ENCODE assay signal across 20 cellular contexts in genomic region chr12:12908252-12908651, GRCh38. TPM values are rescaled to one million over a fixed set of nuclear protein-coding genes. Genes with fewer than 3 reads are reported as not detected.
DNase-seq lines count a peak whose midpoint lies in the region; ATAC-seq and TF ChIP-seq lines count a peak whose summit lies in the region.
"Had no signal": no experiment of that assay in that cellular context is flagged by ENCODE, and none has a peak within 500 bp of the region (broad histone marks: within the 10 kb centered on the region; RNA-seq: fewer than 3 reads in every experiment).

No MANE protein-coding gene starts in this region.

- no peak overlapping the region for H3K4me2 ChIP-seq in neural progenitor cell
- H3K4me2 ChIP-seq: GM23338 had no signal

- no peak overlapping the region for H3K4me3 ChIP-seq in neural progenitor cell
- H3K4me3 ChIP-seq: GM23338 had no signal

- H2AFZ ChIP-seq in neural progenitor cell (replicated peaks): no peak overlapping the region
- H2AFZ ChIP-seq: GM23338 had no signal

- H3K9me3 ChIP-seq in neural progenitor cell (ENCODE audit: low read depth): no peaks in the 10 kb centered on the region
- H3K9me3 ChIP-seq: BE2C had no signal

- no peaks in the 10 kb centered on the region for H3F3A ChIP-seq in neural progenitor cell (ENCODE audit: low read depth)

- H3K4me3 Mint-ChIP-seq in HFFc6 (no peak overlapping the region), endothelial cell (ENCODE audit: unreplicated experiment) (no peak overlapping the region), neural progenitor cell (no peak overlapping the region)
- H3K4me3 Mint-ChIP-seq: CD8-positive, alpha-beta memory T cell; GM23338 had no signal

- H4K20me1 ChIP-seq in neural progenitor cell (ENCODE audit: low read depth): no peaks in the 10 kb centered on the region

- peaks cover 10% of the 10 kb centered on the region for H3K4me1 ChIP-seq in neural progenitor cell
- H3K4me1 ChIP-seq: BE2C had no signal

- H3K27me3 ChIP-seq in neural progenitor cell: no peaks in the 10 kb centered on the region

- ATAC-seq in GM21717 (IDR thresholded peaks at IDR 0.05; ENCODE audit: unreplicated experiment): no peak
- ATAC-seq: GM23338 had no signal

- H3K79me2 ChIP-seq in neural progenitor cell (ENCODE audit: low read depth): no peaks in the 10 kb centered on the region

- H3K27me3 Mint-ChIP-seq in HFFc6 (ENCODE audit: insufficient read depth): peaks cover 10% of the 10 kb centered on the region; the same call in 1 of the 2 replicates
- peaks cover 4% of the 10 kb centered on the region for H3K27me3 Mint-ChIP-seq in endothelial cell (ENCODE audit: unreplicated experiment)
- H3K27me3 Mint-ChIP-seq in neural progenitor cell (ENCODE audit: insufficient read depth, low read depth): peaks cover 3% of the 10 kb centered on the region

- H3K27ac Mint-ChIP-seq in HFFc6: peak overlapping the region; percentile 38; the same call in 1 of the 2 replicates
- peak overlapping the region; percentile 41 for H3K27ac Mint-ChIP-seq in endothelial cell (ENCODE audit: unreplicated experiment)
- peak overlapping the region; percentile 17 for H3K27ac Mint-ChIP-seq in neural progenitor cell
- H3K27ac Mint-ChIP-seq: CD8-positive, alpha-beta memory T cell; GM23338 had no signal

- H3K4me1 Mint-ChIP-seq in HFFc6 (ENCODE audit: low read depth) (peaks cover 54% of the 10 kb centered on the region), endothelial cell (ENCODE audit: unreplicated experiment) (peaks cover 59% of the 10 kb centered on the region), neural progenitor cell (peaks cover 34% of the 10 kb centered on the region)

- H3K36me3 ChIP-seq in neural progenitor cell: no peaks in the 10 kb centered on the region
- H3K36me3 ChIP-seq: BE2C had no signal

- H3K36me3 Mint-ChIP-seq in HFFc6 (ENCODE audit: low read depth) (peaks cover 60% of the 10 kb centered on the region), endothelial cell (ENCODE audit: low read depth, unreplicated experiment) (peaks cover 2% of the 10 kb centered on the region), neural progenitor cell (no peaks in the 10 kb centered on the region)
- H3K36me3 Mint-ChIP-seq: CD4-positive, CD25-positive, alpha-beta regulatory T cell; CD8-positive, alpha-beta memory T cell had no signal

- no peaks in the 10 kb centered on the region; the same call in 1 of the 2 replicates for H3K9me3 Mint-ChIP-seq in HFFc6
- H3K9me3 Mint-ChIP-seq in endothelial cell (ENCODE audit: unreplicated experiment): no peaks in the 10 kb centered on the region
- H3K9me3 Mint-ChIP-seq in neural progenitor cell: no peaks in the 10 kb centered on the region
- H3K9me3 Mint-ChIP-seq: GM23338 had no signal

- no peak overlapping the region for H3K9ac ChIP-seq in neural progenitor cell

- no peak for DNase-seq in HFFc6
- DNase-seq in endothelial cell (ENCODE audit: low spot score): no peak
- no peak for DNase-seq in neural progenitor cell (ENCODE audit: low spot score)
- no peak for DNase-seq in NCI-H2081 treated with DMSO at 0.1 percent for 48 hours (lab: John Stamatoyannopoulos, UW)
- DNase-seq in stimulated activated naive CD4-positive, alpha-beta T cell treated with Interleukin-2 at 50 U/mL for 16 hours (lab: John Stamatoyannopoulos, UW): no peak
- DNase-seq in NCI-H2227 (lab: John Stamatoyannopoulos, UW; ENCODE audit: unreplicated experiment): no peak
- DNase-seq: BE2C; C1 segment of cervical spinal cord; CD4-positive, CD25-positive, alpha-beta regulatory T cell; CD8-positive, alpha-beta memory T cell; COR-L47; DMS153; DMS79; GDM1; HCEC 1CT; IMR-90 had no signal

- no peak overlapping the region for H3K27ac ChIP-seq in neural progenitor cell

- TF ChIP-seq CTCF in HFFc6 (IDR thresholded peaks at IDR 0.05) (no peak), endothelial cell (IDR thresholded peaks at IDR 0.05; ENCODE audit: unreplicated experiment) (no peak), neural progenitor cell (IDR thresholded peaks at IDR 0.05) (no peak)

RNA-seq across cellular contexts. Expression of gene GPRC5A, which starts 16.9 kb away (rescaled TPM):
- total RNA-seq in HFFc6 (2021; fragmentation: NEBNext Ultra II Directional; extraction: Animal tissue kit (Norgen Biotek cat#: 25700)): 100 to 1,000 TPM; 206 to 371 (median 280) TPM
- total RNA-seq in endothelial cell (ENCODE audit: unreplicated experiment) (3.4 TPM), neural progenitor cell (ENCODE audit: low replicate concordance) (not detected in 2 replicates)
- total RNA-seq: CD8-positive, alpha-beta memory T cell had no signal

RNA-seq across cellular contexts. Expression of gene GPRC5D, which starts 43.7 kb away (rescaled TPM):
- not detected for total RNA-seq in HFFc6 (2021; fragmentation: NEBNext Ultra II Directional; extraction: Animal tissue kit (Norgen Biotek cat#: 25700))
- not detected for total RNA-seq in endothelial cell (ENCODE audit: unreplicated experiment)
- total RNA-seq in neural progenitor cell (ENCODE audit: low replicate concordance): not detected in 2 replicates
- total RNA-seq: A172; CD4-positive, CD25-positive, alpha-beta regulatory T cell; CD8-positive, alpha-beta memory T cell; Daoy; GM23338; IMR-90 had no signal

Comparison
In these comparisons a context has a peak if more than half of its experiments do, and no peak if none do; other contexts are left out.
1. RNA of gene GPRC5A, which starts 16.9 kb away (total RNA-seq): 206 to 371 TPM in HFFc6; 3.4 TPM in endothelial cell (single experiment) and not detected in neural progenitor cell; every median in the first group is over 10 times any median in the second.
2. Peak in every context shown above with its lines, with median percentiles within 50 percentile points of each other: H3K27ac Mint-ChIP-seq.